8 cellular contexts compared by ENCODE assay signal in the genomic region with DNA sequence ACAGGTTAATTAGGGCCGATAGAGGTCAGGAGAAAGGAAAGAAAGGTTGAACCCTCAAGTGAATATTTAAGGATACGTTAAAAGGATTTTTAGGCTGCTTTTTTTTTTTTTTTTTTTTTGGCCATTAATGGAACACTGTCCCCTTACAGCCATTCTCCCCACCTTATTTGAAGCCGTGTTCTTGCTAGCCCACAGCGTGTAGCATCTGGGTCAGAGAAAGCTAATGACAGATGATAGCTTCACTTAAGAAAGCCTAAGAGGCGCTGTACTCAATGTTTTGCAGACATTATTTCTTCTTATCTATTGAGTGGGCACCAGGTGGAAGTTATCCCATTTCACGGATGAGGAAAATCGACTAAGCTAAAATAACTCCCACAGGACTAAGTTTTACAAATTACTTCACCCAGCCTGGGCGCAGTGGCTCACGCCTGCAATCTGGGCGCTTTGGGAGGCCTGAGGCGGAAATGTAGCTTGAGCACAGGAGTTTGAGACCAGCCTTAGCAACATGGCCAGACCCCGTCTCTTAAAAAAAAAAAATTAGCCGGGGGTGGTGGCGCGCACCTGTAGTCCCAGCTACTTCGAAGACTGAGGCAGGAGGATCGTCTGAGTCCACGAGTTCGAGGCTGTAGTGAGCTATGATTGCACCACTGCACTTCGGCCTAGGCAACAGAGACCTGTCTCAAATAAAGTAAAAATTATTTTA. TPM values are rescaled to one million over a fixed set of nuclear protein-coding genes. Genes with fewer than 3 reads are reported as not detected.
DNase-seq lines count a peak whose midpoint lies in the region; ATAC-seq and TF ChIP-seq lines count a peak whose summit lies in the region.

No MANE protein-coding gene starts in this region.

- peak overlapping the region; percentile 72 for H3K4me2 ChIP-seq in mesenchymal stem cell (ENCODE audit: low read length, poor library complexity, severe bottlenecking)

- no peak for TF ChIP-seq CTCF in astrocyte of the cerebellum (IDR thresholded peaks at IDR 0.05; ENCODE audit: low read depth, low read length, missing control alignments)

- no peak overlapping the region for H3K14ac ChIP-seq in mesenchymal stem cell (ENCODE audit: low read length in 2 of 2)

- H3K4me3 Mint-ChIP-seq in stimulated activated naive CD8-positive, alpha-beta T cell treated with anti-CD3 and anti-CD28 coated beads, Interleukin-15, Interleukin-2, amounts not matched to agents 100 ng/mL and 50 ng/mL, for 24 hours = peak overlapping the region; percentile 92

- H3K27ac ChIP-seq in mesenchymal stem cell (ENCODE audit: low read length, poor library complexity, severe bottlenecking) = peak overlapping the region; percentile 89

- H2BK5ac ChIP-seq in mesenchymal stem cell (ENCODE audit: low read depth, low read length, poor library complexity, severe bottlenecking) = no peak overlapping the region

- no peak for ATAC-seq in stimulated activated naive CD8-positive, alpha-beta T cell treated with anti-CD3 and anti-CD28 coated beads, Interleukin-15, Interleukin-2, amounts not matched to agents 100 U/mL and 50 U/mL, for 24 hours
- ATAC-seq in sciatic nerve (no peak), GM21423 (IDR thresholded peaks at IDR 0.05; ENCODE audit: unreplicated experiment) (no peak), GM19455 (IDR thresholded peaks at IDR 0.05; ENCODE audit: unreplicated experiment) (no peak)

- H2AFZ ChIP-seq in mesenchymal stem cell (ENCODE audit: low read depth, low read length) = no peak overlapping the region

- no peak for DNase-seq in stimulated activated naive CD8-positive, alpha-beta T cell treated with anti-CD3 and anti-CD28 coated beads, Interleukin-15, Interleukin-2, amounts not matched to agents 100 U/mL and 50 U/mL, for 24 hours
- DNase-seq in astrocyte of the cerebellum (ENCODE audit: low read depth) (no peak), mesenchymal stem cell (no peak), sciatic nerve (ENCODE audit: low spot score) (no peak), HK-2 (ENCODE audit: unreplicated experiment) (no peak)

- H2BK15ac ChIP-seq in mesenchymal stem cell (ENCODE audit: low read depth, poor library complexity, severe bottlenecking) = no peak overlapping the region

- in situ Hi-C loops in astrocyte of the cerebellum (cut with HindIII; ENCODE audit: low sequenced_read_pairs) = no loop called here

- peaks cover 35% of the 10 kb centered on the region for H3K36me3 Mint-ChIP-seq in stimulated activated naive CD8-positive, alpha-beta T cell treated with anti-CD3 and anti-CD28 coated beads, Interleukin-15, Interleukin-2, amounts not matched to agents 100 ng/mL and 50 ng/mL, for 24 hours (ENCODE audit: low read depth)

- peaks cover 5% of the 10 kb centered on the region for H3K4me1 ChIP-seq in mesenchymal stem cell (ENCODE audit: control insufficient read depth, insufficient read depth, low read depth, low read length)

- peaks cover 29% of the 10 kb centered on the region for H3K4me1 Mint-ChIP-seq in stimulated activated naive CD8-positive, alpha-beta T cell treated with anti-CD3 and anti-CD28 coated beads, Interleukin-15, Interleukin-2, amounts not matched to agents 100 ng/mL and 50 ng/mL, for 24 hours (ENCODE audit: low read depth)

- H3K4ac ChIP-seq in mesenchymal stem cell (ENCODE audit: low read depth in 1 of 2, low read length in 2 of 2) = no peak overlapping the region

- H2BK12ac ChIP-seq in mesenchymal stem cell (ENCODE audit: low read length in 2 of 2) = no peak overlapping the region

- H2AK5ac ChIP-seq in mesenchymal stem cell (ENCODE audit: low read length, severe bottlenecking) = no peak overlapping the region

- peaks cover 3% of the 10 kb centered on the region for H3K79me1 ChIP-seq in mesenchymal stem cell (replicated peaks; ENCODE audit: low read length, poor library complexity, severe bottlenecking)

- H3K18ac ChIP-seq in mesenchymal stem cell (ENCODE audit: low read depth in 1 of 2, low read length in 2 of 2) = peak overlapping the region in 1 of 2 experiments; percentile 81

- no peaks in the 10 kb centered on the region for H3K27me3 ChIP-seq in mesenchymal stem cell (ENCODE audit: control insufficient read depth in 1 of 2, insufficient read depth in 1 of 2, low read length in 2 of 2)

- H3K9ac ChIP-seq in mesenchymal stem cell (ENCODE audit: low read length) = peak overlapping the region; percentile 100

- no peak overlapping the region for H2BK120ac ChIP-seq in mesenchymal stem cell (ENCODE audit: low read depth, low read length)

- no peak overlapping the region for H4K91ac ChIP-seq in mesenchymal stem cell (ENCODE audit: low read length)

- WGBS in mesenchymal stem cell = 85% methylated on average over 19 of the region's 20 CpGs

- peak overlapping the region; percentile 82 for H3K4me3 ChIP-seq in astrocyte of the cerebellum (ENCODE audit: low read depth, low read length)
- peak overlapping the region in 1 of 2 experiments; percentile 93 for H3K4me3 ChIP-seq in mesenchymal stem cell (ENCODE audit: insufficient read depth in 1 of 2, low read depth in 1 of 2, low read length in 2 of 2)

- H3K9me3 ChIP-seq in mesenchymal stem cell (ENCODE audit: control insufficient read depth, low read length) = no peaks in the 10 kb centered on the region

- peaks cover 0 to 15% of the 10 kb centered on the region in 2 experiments for H3K36me3 ChIP-seq in mesenchymal stem cell (ENCODE audit: control insufficient read depth in 1 of 2, insufficient read depth in 2 of 2, low read depth in 1 of 2, low read length in 2 of 2)

- H3K27ac Mint-ChIP-seq in stimulated activated naive CD8-positive, alpha-beta T cell treated with anti-CD3 and anti-CD28 coated beads, Interleukin-15, Interleukin-2, amounts not matched to agents 100 ng/mL and 50 ng/mL, for 24 hours = peak overlapping the region; percentile 98

- H3K27me3 Mint-ChIP-seq in stimulated activated naive CD8-positive, alpha-beta T cell treated with anti-CD3 and anti-CD28 coated beads, Interleukin-15, Interleukin-2, amounts not matched to agents 100 ng/mL and 50 ng/mL, for 24 hours = no peaks in the 10 kb centered on the region

- H4K8ac ChIP-seq in mesenchymal stem cell (ENCODE audit: low read length) = peak overlapping the region; percentile 67

- intact Hi-C loops in sciatic nerve (cut with DNase I) = no loop called here

- H3K9me3 Mint-ChIP-seq in stimulated activated naive CD8-positive, alpha-beta T cell treated with anti-CD3 and anti-CD28 coated beads, Interleukin-15, Interleukin-2, amounts not matched to agents 100 ng/mL and 50 ng/mL, for 24 hours = no peaks in the 10 kb centered on the region

- no peak overlapping the region for H3K23ac ChIP-seq in mesenchymal stem cell (ENCODE audit: low read length in 2 of 2)

RNA-seq across cellular contexts. Expression of a gene that starts 1.0 kb away (rescaled TPM):
- 32.2 TPM for polyA plus RNA-seq in mesenchymal stem cell (2013, experiment 1 of 2)
- polyA plus RNA-seq in mesenchymal stem cell (2013, experiment 2 of 2) = 33.2 TPM
- total RNA-seq in sciatic nerve = 12.3 TPM

RNA-seq across cellular contexts. Expression of a gene that starts 52.0 kb away (rescaled TPM):
- 5.9 TPM for polyA plus RNA-seq in mesenchymal stem cell (2013, experiment 1 of 2)
- polyA plus RNA-seq in mesenchymal stem cell (2013, experiment 2 of 2) = 5.7 TPM
- total RNA-seq in sciatic nerve = 22.3 TPM
